ENCODE assay signal across 1 cellular context in the genomic region with DNA sequence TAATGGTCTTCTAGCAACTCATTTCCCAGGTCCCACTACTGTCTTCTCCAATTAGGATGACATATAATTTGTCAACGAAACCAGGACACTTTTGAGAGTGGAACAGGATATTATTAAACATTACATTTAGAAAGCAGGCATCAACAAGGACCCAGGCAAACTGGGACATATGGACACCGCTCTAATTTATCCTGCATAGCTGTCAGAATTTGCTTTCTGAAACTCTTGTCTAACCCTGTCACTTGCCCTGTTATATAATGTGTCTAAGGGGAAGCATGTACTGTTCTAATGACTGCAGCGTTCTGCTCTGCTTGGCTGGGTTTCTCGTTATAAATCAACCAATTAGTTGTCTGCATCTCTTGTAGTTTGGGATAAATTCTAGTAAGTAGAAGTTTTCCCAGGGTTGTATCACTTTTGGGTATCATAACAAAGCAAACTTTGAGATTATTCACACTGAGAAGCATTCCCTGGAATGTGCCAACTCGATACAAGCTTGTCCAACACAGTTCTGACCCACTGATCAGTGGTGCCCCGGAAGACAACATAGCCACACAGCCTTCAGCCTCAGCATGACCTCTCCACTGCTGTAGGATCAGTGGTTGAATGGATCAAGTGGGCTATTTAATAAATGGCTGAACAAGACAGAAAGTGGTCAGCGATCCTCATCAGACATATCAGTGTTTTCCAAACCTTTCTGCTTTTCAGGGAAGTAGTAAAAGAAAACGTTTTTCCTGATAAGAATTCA.
TF ChIP-seq lines count a peak whose summit lies in the region.

No MANE protein-coding gene starts in this region.

TF ChIP-seq in GM12878, 131 proteins besides CTCF, POLR2A, EP300 and RAD21 (continued from another document):
- TF ChIP-seq, protein P1, sequence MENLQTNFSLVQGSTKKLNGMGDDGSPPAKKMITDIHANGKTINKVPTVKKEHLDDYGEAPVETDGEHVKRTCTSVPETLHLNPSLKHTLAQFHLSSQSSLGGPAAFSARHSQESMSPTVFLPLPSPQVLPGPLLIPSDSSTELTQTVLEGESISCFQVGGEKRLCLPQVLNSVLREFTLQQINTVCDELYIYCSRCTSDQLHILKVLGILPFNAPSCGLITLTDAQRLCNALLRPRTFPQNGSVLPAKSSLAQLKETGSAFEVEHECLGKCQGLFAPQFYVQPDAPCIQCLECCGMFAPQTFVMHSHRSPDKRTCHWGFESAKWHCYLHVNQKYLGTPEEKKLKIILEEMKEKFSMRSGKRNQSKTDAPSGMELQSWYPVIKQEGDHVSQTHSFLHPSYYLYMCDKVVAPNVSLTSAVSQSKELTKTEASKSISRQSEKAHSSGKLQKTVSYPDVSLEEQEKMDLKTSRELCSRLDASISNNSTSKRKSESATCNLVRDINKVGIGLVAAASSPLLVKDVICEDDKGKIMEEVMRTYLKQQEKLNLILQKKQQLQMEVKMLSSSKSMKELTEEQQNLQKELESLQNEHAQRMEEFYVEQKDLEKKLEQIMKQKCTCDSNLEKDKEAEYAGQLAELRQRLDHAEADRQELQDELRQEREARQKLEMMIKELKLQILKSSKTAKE (IDR thresholded peaks at IDR 0.05; ENCODE audit: low read depth, poor library complexity, severe bottlenecking) = peak; percentile 58
- TF ChIP-seq, protein P2, sequence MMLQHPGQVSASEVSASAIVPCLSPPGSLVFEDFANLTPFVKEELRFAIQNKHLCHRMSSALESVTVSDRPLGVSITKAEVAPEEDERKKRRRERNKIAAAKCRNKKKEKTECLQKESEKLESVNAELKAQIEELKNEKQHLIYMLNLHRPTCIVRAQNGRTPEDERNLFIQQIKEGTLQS (IDR thresholded peaks at IDR 0.05; ENCODE audit: borderline replicate concordance, extremely low read depth, low read depth, low read length) = no peak
- TF ChIP-seq IRF4 (IDR thresholded peaks at IDR 0.05; ENCODE audit: low read depth, low read length) (0 out of 2 replicates have a peak, but pooled peaks have one; percentile 31), CREB1 (IDR thresholded peaks at IDR 0.05; ENCODE audit: low read depth) (no peak)
